ENCODE assay signal across 9 cellular contexts in genomic region chr11:122668562-122669090, GRCh38. TPM values are rescaled to one million over a fixed set of nuclear protein-coding genes. Genes with fewer than 3 reads are reported as not detected.
DNase-seq lines count a peak whose midpoint lies in the region; ATAC-seq, FAIRE-seq and TF ChIP-seq lines count a peak whose summit lies in the region.
"Had no signal": no experiment of that assay in that cellular context is flagged by ENCODE, and none has a peak within 500 bp of the region (broad histone marks: within the 10 kb centered on the region; RNA-seq: fewer than 3 reads in every experiment).

No MANE protein-coding gene starts in this region.

- no peak for ATAC-seq in HepG2
- no peak for ATAC-seq in right lobe of liver
- ATAC-seq in PC-3: peak; percentile 87
- no peak for ATAC-seq in HG03565 (IDR thresholded peaks at IDR 0.05; ENCODE audit: unreplicated experiment)
- ATAC-seq in GM19452 (IDR thresholded peaks at IDR 0.05; ENCODE audit: unreplicated experiment): no peak

- no peaks in the 10 kb centered on the region for H3K27me3 ChIP-seq in HepG2 (ENCODE audit: control insufficient read depth in 1 of 2, insufficient read depth in 2 of 2, low read length in 2 of 2)
- no peaks in the 10 kb centered on the region for H3K27me3 ChIP-seq in right lobe of liver
- H3K27me3 ChIP-seq in PC-3 (ENCODE audit: low read length): no peaks in the 10 kb centered on the region
- H3K27me3 ChIP-seq in endothelial cell of umbilical vein (ENCODE audit: control insufficient read depth in 2 of 2, insufficient read depth in 2 of 2, low read length in 2 of 2): no peaks in the 10 kb centered on the region

- H3K9me2 ChIP-seq in PC-3 (replicated peaks; ENCODE audit: low read length): no peaks in the 10 kb centered on the region

- no peaks in the 10 kb centered on the region for H3K79me2 ChIP-seq in HepG2 (ENCODE audit: insufficient read depth, low read length)
- H3K79me2 ChIP-seq in PC-3 (ENCODE audit: low read length): peaks cover 75% of the 10 kb centered on the region
- peaks cover 26% of the 10 kb centered on the region for H3K79me2 ChIP-seq in endothelial cell of umbilical vein (ENCODE audit: control insufficient read depth, insufficient read depth, low read length)

- TF ChIP-seq RAD21 in HepG2 (CRISPR knock-in tag; IDR thresholded peaks at IDR 0.05): no peak

- BruUV-seq in HepG2 (replicated peaks; lab: Mats Ljungman, UMichigan) (no TSS peak), PC-3 (replicated peaks; lab: Mats Ljungman, UMichigan) (no TSS peak), endothelial cell of umbilical vein (replicated peaks; lab: Mats Ljungman, UMichigan) (no TSS peak)

- H3K36me3 ChIP-seq in HepG2 (replicated peaks in 1 of 2; ENCODE audit: control insufficient read depth in 1 of 2, insufficient read depth in 2 of 2, low read length in 2 of 2): no peaks in the 10 kb centered on the region
- no peaks in the 10 kb centered on the region for H3K36me3 ChIP-seq in right lobe of liver
- H3K36me3 ChIP-seq in PC-3 (ENCODE audit: low read depth, low read length): peaks cover 41% of the 10 kb centered on the region
- H3K36me3 ChIP-seq in endothelial cell of umbilical vein (ENCODE audit: control insufficient read depth in 2 of 2, extremely low read depth in 1 of 2, insufficient read depth in 2 of 2, low read length in 2 of 2): no peaks in the 10 kb centered on the region
- H3K36me3 ChIP-seq: HAP-1 had no signal

- peaks cover 10% of the 10 kb centered on the region for H3F3A ChIP-seq in PC-3 (ENCODE audit: low read length, unreplicated experiment)

- 97% methylated on average over 6 of the region's 6 CpGs for WGBS in HepG2 (ENCODE audit: low lambda C conversion rate)
- WGBS in right lobe of liver (ENCODE audit: insufficient coverage, low coverage, low lambda C conversion rate, missing lambda C conversion rate): 66% methylated on average over 6 of the region's 6 CpGs

- H3K27ac ChIP-seq in HepG2 (ENCODE audit: extremely low read length, insufficient read depth, low read length): no peak overlapping the region
- H3K27ac ChIP-seq in right lobe of liver: no peak overlapping the region
- peak overlapping the region; percentile 93 for H3K27ac ChIP-seq in PC-3 (ENCODE audit: low read length)
- H3K27ac ChIP-seq in endothelial cell of umbilical vein (ENCODE audit: insufficient read depth, low read depth, low read length): no peak overlapping the region

- 0 out of 2 replicates have a peak, but pooled peaks cover 5% of the 10 kb centered on the region for H3K9me3 ChIP-seq in HepG2 (ENCODE audit: low read length)
- no peaks in the 10 kb centered on the region for H3K9me3 ChIP-seq in right lobe of liver
- H3K9me3 ChIP-seq in PC-3 (ENCODE audit: low read length): no peaks in the 10 kb centered on the region
- no peaks in the 10 kb centered on the region for H3K9me3 ChIP-seq in endothelial cell of umbilical vein (replicated peaks; ENCODE audit: control insufficient read depth, insufficient read depth, low read length)
- H3K9me3 ChIP-seq: HAP-1 had no signal

- no peak overlapping the region for H3K4me3 ChIP-seq in HepG2 (replicated peaks in 1 of 3; ENCODE audit: insufficient read depth in 1 of 3, low read depth in 2 of 3, low read length in 3 of 3)
- no peak overlapping the region for H3K4me3 ChIP-seq in right lobe of liver
- peak overlapping the region; percentile 30; the same call in 1 of the 2 replicates for H3K4me3 ChIP-seq in PC-3 (ENCODE audit: low read length)
- no peak overlapping the region for H3K4me3 ChIP-seq in endothelial cell of umbilical vein (replicated peaks in 1 of 3; ENCODE audit: insufficient read depth in 1 of 3, low read depth in 1 of 3, low read length in 3 of 3)
- H3K4me3 ChIP-seq: HAP-1 had no signal

- no peaks in the 10 kb centered on the region for H3K9me1 ChIP-seq in endothelial cell of umbilical vein (replicated peaks; ENCODE audit: control insufficient read depth, extremely low read depth, insufficient read depth, low read length)

- TF ChIP-seq CTCF in HepG2 (CRISPR knock-in tag; IDR thresholded peaks at IDR 0.05) (no peak), right lobe of liver (IDR thresholded peaks at IDR 0.05) (no peak), PC-3 (conservative IDR thresholded peaks at IDR 0.05; ENCODE audit: low read depth, low read length) (no peak), endothelial cell of umbilical vein (IDR thresholded peaks at IDR 0.05; ENCODE audit: extremely low read depth in 1 of 2, insufficient read depth in 1 of 2, low read depth in 1 of 2, low read length in 2 of 2) (no peak)

- intact Hi-C loops in HepG2 (cut with micrococcal nuclease; ENCODE audit: unreplicated experiment): no loop called here
- intact Hi-C loops in right lobe of liver (cut with DNase I): no loop called here
- intact Hi-C loops in PC-3 (cut with micrococcal nuclease): no loop called here
- intact Hi-C loops in endothelial cell of umbilical vein (cut with micrococcal nuclease): no loop called here

- in situ Hi-C loops in HepG2 (cut with HindIII; ENCODE audit: extremely low pct_ligation_motif_present, low pct_unique_long_range_greater_than_20kb) (no loop called here), KBM-7 (cut with MboI; ENCODE audit: low pct_unique_long_range_greater_than_20kb, low sequenced_read_pairs) (no loop called here)

- TF ChIP-seq POLR2A in HepG2 (IDR thresholded peaks at IDR 0.05; ENCODE audit: insufficient read depth in 1 of 2, low read depth in 2 of 2, low read length in 2 of 2) (no peak), right lobe of liver (IDR thresholded peaks at IDR 0.05) (no peak), endothelial cell of umbilical vein (IDR thresholded peaks at IDR 0.05; ENCODE audit: low read depth, low read length) (no peak)

- POLR2A ChIA-PET in HepG2 (lab: Yijun Ruan, JAX) (interaction anchor here (1.5 kb wide), 1 partner anchor 12 kb away, joined by 4 read pairs; no protein-coding TSS in a partner anchor), PC-3 (lab: Charles Lee; ENCODE audit: unreplicated experiment) (interaction anchor here (0.6 to 0.8 kb wide), 2 partner anchors 23 to 186 kb away, joined by 4 to 5 read pairs; no protein-coding TSS in a partner anchor), endothelial cell of umbilical vein (lab: Charles Lee) (no interaction called here)

- H3K4me2 ChIP-seq in HepG2 (ENCODE audit: low read depth, low read length) (no peak overlapping the region), PC-3 (ENCODE audit: low read length) (peak overlapping the region; percentile 69), endothelial cell of umbilical vein (ENCODE audit: insufficient read depth, low read length) (no peak overlapping the region)

- dilution Hi-C loops in endothelial cell of umbilical vein (cut with MboI; ENCODE audit: extremely low pct_ligation_motif_present, low sequenced_read_pairs): no loop called here

- no peak overlapping the region for H3K9ac ChIP-seq in HepG2 (ENCODE audit: insufficient read depth, low read depth, low read length)
- H3K9ac ChIP-seq in PC-3 (ENCODE audit: low read length): peak overlapping the region; percentile 64
- no peak overlapping the region for H3K9ac ChIP-seq in endothelial cell of umbilical vein (replicated peaks; ENCODE audit: extremely low read depth, insufficient read depth, low read length)

- H2AFZ ChIP-seq in HepG2 (ENCODE audit: low read length): no peak overlapping the region
- no peak overlapping the region for H2AFZ ChIP-seq in PC-3 (ENCODE audit: low read length)
- no peak overlapping the region for H2AFZ ChIP-seq in endothelial cell of umbilical vein (ENCODE audit: low read depth, low read length)

- H4K20me1 ChIP-seq in HepG2 (ENCODE audit: insufficient read depth, low read length): no peaks in the 10 kb centered on the region
- H4K20me1 ChIP-seq in PC-3 (ENCODE audit: low read length): no peaks in the 10 kb centered on the region
- H4K20me1 ChIP-seq in endothelial cell of umbilical vein (replicated peaks; ENCODE audit: control insufficient read depth, extremely low read depth, insufficient read depth, low read length): no peaks in the 10 kb centered on the region

- CTCF ChIA-PET in HepG2 (lab: Yijun Ruan, JAX; ENCODE audit: low intra/inter-chr PET ratio, low total read pairs): no interaction called here
- CTCF ChIA-PET in PC-3 (lab: Charles Lee): interaction anchor here (0.6 kb wide), 1 partner anchor 183 kb away, joined by 8 read pairs; no protein-coding TSS in a partner anchor
- CTCF ChIA-PET in endothelial cell of umbilical vein (lab: Charles Lee): interaction anchor here (1.5 to 3.5 kb wide), 4 partner anchors 8 to 113 kb away, joined by 3 to 11 read pairs (median 6); partner anchors contain the start of gene UBASH3B

- H3K4me1 ChIP-seq in HepG2 (ENCODE audit: insufficient read depth, low read length): no peaks in the 10 kb centered on the region
- H3K4me1 ChIP-seq in right lobe of liver: no peaks in the 10 kb centered on the region
- H3K4me1 ChIP-seq in PC-3 (ENCODE audit: insufficient read depth, low read length): peaks cover 42% of the 10 kb centered on the region
- peaks cover 6% of the 10 kb centered on the region for H3K4me1 ChIP-seq in endothelial cell of umbilical vein (ENCODE audit: control insufficient read depth, extremely low read depth, insufficient read depth, low read length)
- H3K4me1 ChIP-seq: HAP-1 had no signal

- no peak for TF ChIP-seq EP300 in HepG2 (IDR thresholded peaks at IDR 0.05; ENCODE audit: low read depth in 2 of 2, low read length in 2 of 2)
- no peak for TF ChIP-seq EP300 in HepG2 (CRISPR knock-in tag; IDR thresholded peaks at IDR 0.05; ENCODE audit: borderline replicate concordance)

- no peak for DNase-seq in HepG2 (ENCODE audit: low spot score)
- no peak for DNase-seq in right lobe of liver
- DNase-seq in PC-3: peak; percentile 97
- DNase-seq in endothelial cell of umbilical vein (ENCODE audit: low read depth, low spot score): peak; percentile 20
- no peak for DNase-seq in NOMO-1 treated with dmso at 0.1 percent for 144 hours (lab: John Stamatoyannopoulos, UW; ENCODE audit: unreplicated experiment)
- no peak for DNase-seq in KBM-7

- FAIRE-seq in HepG2 (lab: Jason Lieb, UNC) (no peak), endothelial cell of umbilical vein (lab: Jason Lieb, UNC) (peak; percentile 81)

RNA-seq across cellular contexts. Expression of gene UBASH3B, which starts 13.1 kb away (rescaled TPM):
- total RNA-seq in HepG2 (2016; rRNA removed; fragmentation: Illumina TruSeq; extraction: Trizol): 4.4 and 5.1 TPM in 2 replicates
- 2.4 and 3.2 TPM in 2 replicates for total RNA-seq in HepG2 (2016; cell fraction: cytosol; rRNA removed; fragmentation: Illumina TruSeq; extraction: Trizol; ENCODE audit: low read depth)
- total RNA-seq in HepG2 (2016; cell fraction: insoluble cytoplasmic fraction; rRNA removed; fragmentation: Illumina TruSeq; extraction: Trizol): 4.3 and 4.5 TPM in 2 replicates
- total RNA-seq in HepG2 (2016; cell fraction: membrane; rRNA removed; fragmentation: Illumina TruSeq; extraction: Trizol): 6.0 and 6.1 TPM in 2 replicates
- total RNA-seq in HepG2 (2016; cell fraction: nucleus; rRNA removed; fragmentation: Illumina TruSeq; extraction: Trizol): 1.9 and 4.4 TPM in 2 replicates
- 4.8 and 7.6 TPM in 2 replicates for polyA plus RNA-seq in HepG2 (2011; rRNA removed)
- 5.8 and 6.4 TPM in 2 replicates for polyA plus RNA-seq in HepG2 (2011; cell fraction: cytosol; rRNA removed)
- 2.6 and 3.2 TPM in 2 replicates for polyA plus RNA-seq in HepG2 (2011; cell fraction: nucleus; rRNA removed)
- 1.4 and 1.8 TPM in 2 replicates for polyA plus RNA-seq in HepG2 (2012)
- 2.6 and 4.2 TPM in 2 replicates for polyA plus RNA-seq in HepG2 (2016; cell fraction: cytosol; fragmentation: Illumina TruSeq; extraction: Trizol; ENCODE audit: low read depth)
- 4.2 and 4.5 TPM in 2 replicates for polyA plus RNA-seq in HepG2 (2016; cell fraction: insoluble cytoplasmic fraction; fragmentation: Illumina TruSeq; extraction: Trizol; ENCODE audit: low read depth)
- 3.5 and 4.9 TPM in 2 replicates for polyA plus RNA-seq in HepG2 (2016; cell fraction: membrane; fragmentation: Illumina TruSeq; extraction: Trizol; ENCODE audit: low read depth)
- 1.9 and 4.2 TPM in 2 replicates for polyA plus RNA-seq in HepG2 (2016; cell fraction: nucleus; fragmentation: Illumina TruSeq; extraction: Trizol; ENCODE audit: insufficient read depth, low read depth)
- 3.7 and 44.0 TPM in 2 replicates for polyA minus RNA-seq in HepG2 (2011; rRNA and poly(A)+ RNA removed; ENCODE audit: low replicate concordance)
- polyA minus RNA-seq in HepG2 (2011; cell fraction: cytosol; rRNA and poly(A)+ RNA removed): 8.9 and 11.7 TPM in 2 replicates
- polyA minus RNA-seq in HepG2 (2011; cell fraction: nucleus; rRNA and poly(A)+ RNA removed): 5.2 and 7.9 TPM in 2 replicates
- 10 to 100 TPM in 1 of 6 experiments, 1 to 10 TPM in 5; 1.7 to 10.5 (median 2.4) TPM for total RNA-seq in right lobe of liver
- 148 and 178 TPM in 2 replicates for total RNA-seq in PC-3 (2014; rRNA removed)
- 38.1 and 38.8 TPM in 2 replicates for total RNA-seq in endothelial cell of umbilical vein
- polyA plus RNA-seq in endothelial cell of umbilical vein: 20.5 and 23.7 TPM in 2 replicates
- 15.8 and 18.5 TPM in 2 replicates for polyA plus RNA-seq in endothelial cell of umbilical vein (2011; cell fraction: cytosol; rRNA removed)
- polyA plus RNA-seq in endothelial cell of umbilical vein (2011; cell fraction: nucleus; rRNA removed): 16.8 and 17.3 TPM in 2 replicates
- 24.9 and 36.1 TPM in 2 replicates for polyA plus RNA-seq in endothelial cell of umbilical vein (2012)
- 56.3 and 71.7 TPM in 2 replicates for polyA minus RNA-seq in endothelial cell of umbilical vein
- polyA minus RNA-seq in endothelial cell of umbilical vein (2011; cell fraction: cytosol; rRNA and poly(A)+ RNA removed): 0.72 TPM
- 27.9 and 30.1 TPM in 2 replicates for polyA minus RNA-seq in endothelial cell of umbilical vein (2011; cell fraction: nucleus; rRNA and poly(A)+ RNA removed)

Comparison
In these comparisons a context has a peak if more than half of its experiments do, and no peak if none do; other contexts are left out.
1. DNase-seq: peak in PC-3 (single experiment) and endothelial cell of umbilical vein (single experiment); none in HepG2 (single experiment), right lobe of liver (0 of 3), NOMO-1 treated with dmso at 0.1 percent for 144 hours (single experiment) and KBM-7 (single experiment).